In the genomic region with DNA sequence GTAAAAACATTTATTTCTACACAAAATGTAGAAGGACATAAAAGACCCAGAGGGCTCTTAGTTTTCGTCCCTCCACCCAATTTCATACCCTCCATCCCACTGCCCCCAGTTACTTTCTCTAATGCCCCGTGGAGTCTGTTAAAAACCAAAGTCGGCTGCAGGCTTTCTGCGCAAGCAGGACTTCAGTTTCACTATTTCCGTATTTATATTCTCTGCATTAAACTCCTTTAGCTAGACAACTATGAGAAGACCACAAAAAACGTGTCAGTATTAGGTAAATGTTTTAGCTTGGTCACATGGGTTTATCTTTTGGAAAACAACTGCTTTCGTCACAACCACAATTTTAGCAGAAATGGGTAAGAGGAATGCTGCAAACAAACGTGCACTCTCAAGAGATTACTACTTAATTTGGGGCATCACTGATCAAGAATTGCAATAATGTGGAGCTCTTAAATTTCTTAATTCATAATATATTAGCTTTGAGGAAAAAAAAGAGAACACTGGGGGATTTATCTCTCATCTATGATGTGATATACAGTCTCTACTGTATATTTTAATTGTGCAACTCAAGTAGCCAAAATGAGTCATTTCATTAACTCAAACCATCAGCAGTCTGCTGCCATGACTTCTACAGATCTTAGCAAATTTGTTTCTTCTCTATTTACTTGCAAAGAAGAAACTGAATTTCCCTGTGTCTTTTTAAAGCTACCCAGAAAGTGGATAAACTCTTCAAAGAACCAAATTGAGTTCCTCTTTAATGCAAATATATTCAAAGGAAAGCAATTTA, we compare ENCODE assay signal across 8 cellular contexts. TPM values are rescaled to one million over a fixed set of nuclear protein-coding genes. Genes with fewer than 3 reads are reported as not detected.
DNase-seq lines count a peak whose midpoint lies in the region; ATAC-seq and TF ChIP-seq lines count a peak whose summit lies in the region.

No MANE protein-coding gene starts in this region.

- no peaks in the 10 kb centered on the region for H3K9me3 ChIP-seq in gastrocnemius medialis

- H3K4me1 Mint-ChIP-seq in IgD-negative memory B cell = peaks cover 32 to 42% (median 41%) of the 10 kb centered on the region in 3 donors
- H3K4me1 Mint-ChIP-seq in activated T-helper 1 cell treated with anti-CD3 and anti-CD28 coated beads, Interleukin-12 subunit alpha, Interleukin-12 subunit beta, Interleukin-2, Interleukin-4 antibody, amounts not matched to agents 30 ng/mL and 10 ng/mL and 1 ng/mL, durations not matched to agents 14 hours and 24 hours and 36 hours (ENCODE audit: low read depth) = peaks cover 46% of the 10 kb centered on the region
- peaks cover 13% of the 10 kb centered on the region for H3K4me1 Mint-ChIP-seq in glutamatergic neuron (ENCODE audit: low read depth, unreplicated experiment)

- no peak for TF ChIP-seq POLR2A in gastrocnemius medialis (IDR thresholded peaks at IDR 0.05)

- peaks cover 32 to 34% of the 10 kb centered on the region in 2 donors for H3K4me1 ChIP-seq in gastrocnemius medialis

- no peaks in the 10 kb centered on the region for H3K27me3 Mint-ChIP-seq in IgD-negative memory B cell
- peaks cover 7% of the 10 kb centered on the region for H3K27me3 Mint-ChIP-seq in activated T-helper 1 cell treated with anti-CD3 and anti-CD28 coated beads, Interleukin-12 subunit alpha, Interleukin-12 subunit beta, Interleukin-2, Interleukin-4 antibody, amounts not matched to agents 30 ng/mL and 10 ng/mL and 1 ng/mL, durations not matched to agents 14 hours and 24 hours and 36 hours (ENCODE audit: insufficient read depth)
- H3K27me3 Mint-ChIP-seq in glutamatergic neuron (ENCODE audit: unreplicated experiment) = no peaks in the 10 kb centered on the region

- H3K27ac Mint-ChIP-seq in IgD-negative memory B cell = peak overlapping the region; percentile 89 to 100 (median 92)
- peak overlapping the region; percentile 98 for H3K27ac Mint-ChIP-seq in activated T-helper 1 cell treated with anti-CD3 and anti-CD28 coated beads, Interleukin-12 subunit alpha, Interleukin-12 subunit beta, Interleukin-2, Interleukin-4 antibody, amounts not matched to agents 30 ng/mL and 10 ng/mL and 1 ng/mL, durations not matched to agents 14 hours and 24 hours and 36 hours
- H3K27ac Mint-ChIP-seq in glutamatergic neuron (ENCODE audit: unreplicated experiment) = peak overlapping the region; percentile 96

- H3K9me3 Mint-ChIP-seq in IgD-negative memory B cell (peaks cover 0 to 4% (median 0%) of the 10 kb centered on the region in 3 donors), glutamatergic neuron (ENCODE audit: unreplicated experiment) (peaks cover 1% of the 10 kb centered on the region)
- H3K9me3 Mint-ChIP-seq in activated T-helper 1 cell treated with anti-CD3 and anti-CD28 coated beads, Interleukin-12 subunit alpha, Interleukin-12 subunit beta, Interleukin-2, Interleukin-4 antibody, amounts not matched to agents 30 ng/mL and 10 ng/mL and 1 ng/mL, durations not matched to agents 14 hours and 24 hours and 36 hours = no peaks in the 10 kb centered on the region

- DNase-seq in GM12865 (ENCODE audit: low read depth) = peak; percentile 69
- DNase-seq in activated T-helper 1 cell treated with anti-CD3 and anti-CD28 coated beads, Interleukin-12 subunit alpha, Interleukin-12 subunit beta, Interleukin-2, Interleukin-4 antibody, amounts not matched to agents 30 ng/mL and 10 ng/mL and 1 ng/mL, durations not matched to agents 14 hours and 24 hours and 36 hours (ENCODE audit: low spot score) = peak; percentile 2
- DNase-seq in glutamatergic neuron = no peak
- DNase-seq in gastrocnemius medialis = no peak
- no peak for DNase-seq in SHP77 (lab: John Stamatoyannopoulos, UW)
- no peak for DNase-seq in cerebellar nuclear complex (lab: John Stamatoyannopoulos, UW)

- H3K36me3 Mint-ChIP-seq in IgD-negative memory B cell (peaks cover 11% of the 10 kb centered on the region), glutamatergic neuron (ENCODE audit: unreplicated experiment) (no peaks in the 10 kb centered on the region)
- peaks cover 4% of the 10 kb centered on the region for H3K36me3 Mint-ChIP-seq in activated T-helper 1 cell treated with anti-CD3 and anti-CD28 coated beads, Interleukin-12 subunit alpha, Interleukin-12 subunit beta, Interleukin-2, Interleukin-4 antibody, amounts not matched to agents 30 ng/mL and 10 ng/mL and 1 ng/mL, durations not matched to agents 14 hours and 24 hours and 36 hours (ENCODE audit: low read depth)

- intact Hi-C loops in activated T-helper 1 cell treated with anti-CD3 and anti-CD28 coated beads, Interleukin-12 subunit alpha, Interleukin-12 subunit beta, Interleukin-2, Interleukin-4 antibody, amounts not matched to agents 30 ng/mL and 10 ng/mL and 1 ng/mL, durations not matched to agents 14 hours and 24 hours and 36 hours (cut with micrococcal nuclease) = loop anchor here (5.0 kb wide), 1 partner anchor 223 kb away; no protein-coding TSS in a partner anchor
- intact Hi-C loops in gastrocnemius medialis (cut with DNase I; ENCODE audit: low total_unique reads) = no loop called here

- no peaks in the 10 kb centered on the region for H3K27me3 ChIP-seq in gastrocnemius medialis

- in situ Hi-C loops in gastrocnemius medialis (cut with MboI; ENCODE audit: low sequenced_read_pairs in 4 of 4) = no loop called here

- peak; percentile 29 for ATAC-seq in GM21529 (IDR thresholded peaks at IDR 0.05; ENCODE audit: unreplicated experiment)
- ATAC-seq in gastrocnemius medialis = no peak

- H3K4me3 Mint-ChIP-seq in IgD-negative memory B cell (peak overlapping the region; percentile 89 to 96 (median 94)), glutamatergic neuron (ENCODE audit: unreplicated experiment) (peak overlapping the region; percentile 99)
- H3K4me3 Mint-ChIP-seq in activated T-helper 1 cell treated with anti-CD3 and anti-CD28 coated beads, Interleukin-12 subunit alpha, Interleukin-12 subunit beta, Interleukin-2, Interleukin-4 antibody, amounts not matched to agents 30 ng/mL and 10 ng/mL and 1 ng/mL, durations not matched to agents 14 hours and 24 hours and 36 hours = peak overlapping the region; percentile 89

- TF ChIP-seq CTCF in GM12865 (IDR thresholded peaks at IDR 0.05; ENCODE audit: insufficient read depth, low read depth, low read length, missing control alignments) (no peak), glutamatergic neuron (IDR thresholded peaks at IDR 0.05; ENCODE audit: partially characterized antibody, unreplicated experiment) (no peak), gastrocnemius medialis (IDR thresholded peaks at IDR 0.05 in 4 of 5, conservative IDR thresholded peaks at IDR 0.05 in 1 of 5) (no peak)

- H3K4me3 ChIP-seq in GM12865 (ENCODE audit: low read depth, low read length) (peak overlapping the region; percentile 92), gastrocnemius medialis (peak overlapping the region; percentile 81 to 96 (median 84))

- H3K27ac ChIP-seq in gastrocnemius medialis = peak overlapping the region; percentile 87 to 93 (median 92)

- no peaks in the 10 kb centered on the region for H3K36me3 ChIP-seq in gastrocnemius medialis

RNA-seq across cellular contexts. Expression of a gene that starts 0.7 kb away (rescaled TPM):
- 32.9 TPM for polyA plus RNA-seq in IgD-negative memory B cell
- total RNA-seq in activated T-helper 1 cell treated with anti-CD3 and anti-CD28 coated beads, Interleukin-12 subunit alpha, Interleukin-12 subunit beta, Interleukin-2, Interleukin-4 antibody, amounts not matched to agents 30 ng/mL and 10 ng/mL and 1 ng/mL, durations not matched to agents 14 hours and 24 hours and 36 hours = 10.8 and 11.7 TPM in 2 replicates
- 6.5 TPM for total RNA-seq in glutamatergic neuron (ENCODE audit: unreplicated experiment)
- total RNA-seq in gastrocnemius medialis = 1 to 10 TPM; 5.8 to 9.5 (median 6.7) TPM

Comparison
In these comparisons a context has a peak if more than half of its experiments do, and no peak if none do; other contexts are left out.
1. DNase-seq: peak in GM12865 (single experiment) and activated T-helper 1 cell treated with anti-CD3 and anti-CD28 coated beads, Interleukin-12 subunit alpha, Interleukin-12 subunit beta, Interleukin-2, Interleukin-4 antibody, amounts not matched to agents 30 ng/mL and 10 ng/mL and 1 ng/mL, durations not matched to agents 14 hours and 24 hours and 36 hours (single experiment); none in glutamatergic neuron (single experiment), gastrocnemius medialis (0 of 2), SHP77 (0 of 2) and cerebellar nuclear complex (0 of 2).
2. Peak in every context shown above with its lines, with median percentiles within 50 percentile points of each other: H3K27ac Mint-ChIP-seq and H3K4me3 Mint-ChIP-seq.